ENCODE assay signal across 8 cellular contexts in genomic region chr19:13843104-13843921, GRCh38. TPM values are rescaled to one million over a fixed set of nuclear protein-coding genes. Genes with fewer than 3 reads are reported as not detected.
DNase-seq lines count a peak whose midpoint lies in the region; ATAC-seq and TF ChIP-seq lines count a peak whose summit lies in the region.

No MANE protein-coding gene starts in this region.

- POLR2A ChIA-PET in Panc1 (lab: Charles Lee), result interaction anchor here (0.5 to 1.6 kb wide), 3 partner anchors 9 to 13 kb away, joined by 6 to 8 read pairs (median 6); no protein-coding TSS in a partner anchor

- H3K27ac ChIP-seq in Panc1 (ENCODE audit: low read length), result peak overlapping the region; percentile 97
- peak overlapping the region; percentile 97 to 100 for H3K27ac ChIP-seq in mucosa of rectum (ENCODE audit: low read depth in 2 of 2, low read length in 2 of 2)

- intact Hi-C loops in Panc1 (cut with micrococcal nuclease; ENCODE audit: unreplicated experiment), result no loop called here

- H3K36me3 ChIP-seq in Panc1 (ENCODE audit: control insufficient read depth, insufficient read depth, low read length) (peaks cover 8% of the 10 kb centered on the region; the same call in 1 of the 2 replicates), mucosa of rectum (ENCODE audit: control insufficient read depth in 2 of 2, insufficient read depth in 2 of 2, low read length in 2 of 2) (peaks cover 0 to 3% of the 10 kb centered on the region in 2 donors)

- H3K9ac ChIP-seq in mucosa of rectum (ENCODE audit: low read depth in 1 of 2, low read length in 2 of 2), result peak overlapping the region; percentile 94 to 96

- in situ Hi-C loops in Panc1 (cut with HindIII; ENCODE audit: low pct_unique_long_range_greater_than_20kb, low sequenced_read_pairs), result no loop called here

- H3K27me3 ChIP-seq in Panc1 (ENCODE audit: control insufficient read depth, insufficient read depth, low read length) (no peaks in the 10 kb centered on the region), mucosa of rectum (ENCODE audit: control insufficient read depth in 2 of 2, insufficient read depth in 2 of 2, low read length in 2 of 2) (no peaks in the 10 kb centered on the region)

- ATAC-seq in Panc1 (peak; percentile 27), HG03097 (IDR thresholded peaks at IDR 0.05; ENCODE audit: low FRiP score, unreplicated experiment) (no peak), HG03108 (IDR thresholded peaks at IDR 0.05; ENCODE audit: unreplicated experiment) (no peak)
- no peak for ATAC-seq in effector memory CD8-positive, alpha-beta T cell (replicated peaks)

- peak in 2 of 3 experiments; percentile 38 to 66 for DNase-seq in NCI-H1417 (lab: John Stamatoyannopoulos, UW)
- DNase-seq in NCI-H1417 treated with DMSO at 0.1 percent for 48 hours (lab: John Stamatoyannopoulos, UW), result no peak
- DNase-seq in Panc1 (ENCODE audit: low read depth, low spot score), result no peak
- DNase-seq in effector memory CD8-positive, alpha-beta T cell, result no peak
- DNase-seq in Kasumi-1 (lab: John Stamatoyannopoulos, UW), result no peak

- H3K9me3 Mint-ChIP-seq in effector memory CD8-positive, alpha-beta T cell, result no peaks in the 10 kb centered on the region

- CTCF ChIA-PET in Panc1 (lab: Charles Lee), result no interaction called here

- H3K4me3 Mint-ChIP-seq in effector memory CD8-positive, alpha-beta T cell, result peak overlapping the region; percentile 95 to 98

- no peaks in the 10 kb centered on the region for H3K27me3 Mint-ChIP-seq in effector memory CD8-positive, alpha-beta T cell

- H3K4me3 ChIP-seq in Panc1 (ENCODE audit: low read depth in 2 of 2, low read length in 2 of 2) (peak overlapping the region; percentile 73 to 81), mucosa of rectum (ENCODE audit: low read length in 2 of 2) (peak overlapping the region; percentile 75 to 79)

- TF ChIP-seq CTCF in Panc1 (IDR thresholded peaks at IDR 0.05), result no peak

- H3K9me3 ChIP-seq in Panc1 (ENCODE audit: control insufficient read depth, insufficient read depth, low read depth, low read length) (no peaks in the 10 kb centered on the region), mucosa of rectum (ENCODE audit: control insufficient read depth in 2 of 2, low read length in 2 of 2) (no peaks in the 10 kb centered on the region)

- BruUV-seq in Panc1 (replicated peaks; lab: Mats Ljungman, UMichigan), result no TSS peak

- H3K27ac Mint-ChIP-seq in effector memory CD8-positive, alpha-beta T cell, result peak overlapping the region; percentile 100

- H3K36me3 Mint-ChIP-seq in effector memory CD8-positive, alpha-beta T cell (ENCODE audit: insufficient read depth), result peaks cover 98% of the 10 kb centered on the region

- H3K4me1 ChIP-seq in Panc1 (ENCODE audit: control insufficient read depth, insufficient read depth, low read length) (peaks cover 39% of the 10 kb centered on the region), mucosa of rectum (ENCODE audit: control insufficient read depth in 2 of 2, insufficient read depth in 2 of 2, low read length in 2 of 2) (peaks cover 59 to 75% of the 10 kb centered on the region in 2 donors)

- peaks cover 63 to 68% of the 10 kb centered on the region in 2 donors for H3K4me1 Mint-ChIP-seq in effector memory CD8-positive, alpha-beta T cell (ENCODE audit: low read depth in 2 of 2)

RNA-seq across cellular contexts. Expression of gene NANOS3, which starts 33.6 kb away (rescaled TPM):
- total RNA-seq in Panc1 (2021; ENCODE audit: unreplicated experiment), result 0.33 TPM
- polyA plus RNA-seq in Panc1 (2012; ENCODE audit: insufficient read length), result 0.71 TPM

RNA-seq across cellular contexts. Expression of gene ZSWIM4, which starts 48.1 kb away (rescaled TPM):
- total RNA-seq in Panc1 (2021; ENCODE audit: unreplicated experiment), result 8.7 TPM
- polyA plus RNA-seq in Panc1 (2012; ENCODE audit: insufficient read length), result 11.3 TPM

Comparison
In these comparisons a context has a peak if more than half of its experiments do, and no peak if none do; other contexts are left out.
1. DNase-seq: peak in NCI-H1417 (2 of 3); none in NCI-H1417 treated with DMSO at 0.1 percent for 48 hours (single experiment), Panc1 (single experiment), effector memory CD8-positive, alpha-beta T cell (0 of 3) and Kasumi-1 (0 of 2).